Comparison of ENCODE assay signal across 2 cellular contexts in genomic region chr20:57528148-57528547, GRCh38.
TF ChIP-seq lines count a peak whose summit lies in the region.

No MANE protein-coding gene starts in this region.

TF ChIP-seq in HEK293, 187 proteins besides CTCF, POLR2A, EP300 and RAD21:
- TF ChIP-seq ZNF138 (tag by site-specific recombination; IDR thresholded peaks at IDR 0.05; ENCODE audit: borderline replicate concordance): no peak
- TF ChIP-seq AEBP2 (tag by site-specific recombination; IDR thresholded peaks at IDR 0.05; ENCODE audit: borderline replicate concordance): no peak
- TF ChIP-seq ZBTB1 (tag by site-specific recombination; IDR thresholded peaks at IDR 0.05): no peak
- no peak for TF ChIP-seq ZNF449 (tag by site-specific recombination; IDR thresholded peaks at IDR 0.05)
- TF ChIP-seq WT1 (tag by site-specific recombination; IDR thresholded peaks at IDR 0.05): 0 out of 2 replicates have a peak, but pooled peaks have one; percentile 27
- no peak for TF ChIP-seq ZNF18 (tag by site-specific recombination; IDR thresholded peaks at IDR 0.05)
- TF ChIP-seq ZNF610 (tag by site-specific recombination; IDR thresholded peaks at IDR 0.05; ENCODE audit: borderline replicate concordance): no peak
- TF ChIP-seq ZNF560 (tag by site-specific recombination; IDR thresholded peaks at IDR 0.05; ENCODE audit: borderline replicate concordance): no peak
- peak; percentile 57; the same call in 1 of the 2 replicates for TF ChIP-seq ZNF664 (tag by site-specific recombination; IDR thresholded peaks at IDR 0.05)
- no peak for TF ChIP-seq ZSCAN18 (tag by site-specific recombination; IDR thresholded peaks at IDR 0.05)
- no peak for TF ChIP-seq SALL2 (tag by site-specific recombination; IDR thresholded peaks at IDR 0.05; ENCODE audit: borderline replicate concordance)
- TF ChIP-seq KLF17 (tag by site-specific recombination; IDR thresholded peaks at IDR 0.05): no peak
- TF ChIP-seq ZNF501 (tag by site-specific recombination; IDR thresholded peaks at IDR 0.05): no peak
- peak; percentile 90 for TF ChIP-seq PRDM6 (tag by site-specific recombination; IDR thresholded peaks at IDR 0.05)
- TF ChIP-seq ZNF544 (tag by site-specific recombination; IDR thresholded peaks at IDR 0.05): no peak
- TF ChIP-seq ZNF529 (tag by site-specific recombination; IDR thresholded peaks at IDR 0.05; ENCODE audit: insufficient replicate concordance): no peak
- TF ChIP-seq OSR2 (tag by site-specific recombination; IDR thresholded peaks at IDR 0.05): no peak
- TF ChIP-seq TCF7L2 (IDR thresholded peaks at IDR 0.05; ENCODE audit: borderline replicate concordance, low read depth, low read length): no peak
- TF ChIP-seq ZNF837 (tag by site-specific recombination; IDR thresholded peaks at IDR 0.05): no peak
- TF ChIP-seq ZNF626 (tag by site-specific recombination; IDR thresholded peaks at IDR 0.05): no peak
- TF ChIP-seq ZBTB21 (tag by site-specific recombination; IDR thresholded peaks at IDR 0.05): no peak
- no peak for TF ChIP-seq ZSCAN16 (tag by site-specific recombination; IDR thresholded peaks at IDR 0.05)
- no peak for TF ChIP-seq ZNF48 (tag by site-specific recombination; IDR thresholded peaks at IDR 0.05)
- no peak for TF ChIP-seq ZNF561 (tag by site-specific recombination; IDR thresholded peaks at IDR 0.05; ENCODE audit: borderline replicate concordance)

TF ChIP-seq in HepG2, 621 proteins besides CTCF, POLR2A, EP300 and RAD21:
- TF ChIP-seq KDM2A (CRISPR knock-in tag; IDR thresholded peaks at IDR 0.05; ENCODE audit: borderline replicate concordance, low read depth) (no peak), IRX3 (CRISPR knock-in tag; IDR thresholded peaks at IDR 0.05; ENCODE audit: borderline replicate concordance, low read depth) (0 out of 2 replicates have a peak, but pooled peaks have one; percentile 2)
